8 cellular contexts compared by ENCODE assay signal in genomic region chr12:120012067-120012621, GRCh38. TPM values are rescaled to one million over a fixed set of nuclear protein-coding genes. Genes with fewer than 3 reads are reported as not detected.
DNase-seq lines count a peak whose midpoint lies in the region; ATAC-seq and TF ChIP-seq lines count a peak whose summit lies in the region.

No MANE protein-coding gene starts in this region.

- H3K4me1 ChIP-seq in GM23248 (ENCODE audit: insufficient read depth): no peaks in the 10 kb centered on the region

- peaks cover 98% of the 10 kb centered on the region for H3K4me1 Mint-ChIP-seq in stimulated activated naive CD8-positive, alpha-beta T cell treated with anti-CD3 and anti-CD28 coated beads, Interleukin-15, amount 100 ng/mL, for 72 hours

- no peaks in the 10 kb centered on the region for H3K36me3 ChIP-seq in GM23248 (ENCODE audit: low read depth)

- TF ChIP-seq CTCF in GM13976 (IDR thresholded peaks at IDR 0.05; ENCODE audit: borderline replicate concordance, control extremely low read depth, extremely low read depth, insufficient read depth, missing control alignments): no peak

- 21 to 26% methylated on average over 10 of the region's 10 CpGs for WGBS in GM23248 (ENCODE audit: low coverage in 1 of 2, low lambda C conversion rate in 2 of 2, missing lambda C conversion rate in 2 of 2), 2 experiments

- H3K9me2 ChIP-seq in GM23248 (ENCODE audit: insufficient read depth): no peaks in the 10 kb centered on the region

- H4K20me1 ChIP-seq in GM23248 (ENCODE audit: insufficient read depth): no peaks in the 10 kb centered on the region

- in situ Hi-C loops in GM13976 (cut with MboI; ENCODE audit: low sequenced_read_pairs, unreplicated experiment) (no loop called here), GM23248 (cut with MboI) (no loop called here)

- H3K4me3 ChIP-seq in GM23248: no peak overlapping the region

- no peaks in the 10 kb centered on the region for H3K79me2 ChIP-seq in GM23248 (ENCODE audit: insufficient read depth)

- no peak overlapping the region for H3K9ac ChIP-seq in GM23248

- peak overlapping the region; percentile 100 for H3K27ac Mint-ChIP-seq in stimulated activated naive CD8-positive, alpha-beta T cell treated with anti-CD3 and anti-CD28 coated beads, Interleukin-15, amount 100 ng/mL, for 72 hours

- no peak overlapping the region for H3K27ac ChIP-seq in GM23248

- peak; percentile 86 for DNase-seq in GM13976 (ENCODE audit: low spot score)
- DNase-seq in GM23248: peak; percentile 40
- DNase-seq in LHCN-M2 (ENCODE audit: low read depth): peak; percentile 28
- DNase-seq in activated T-cell treated with anti-CD3 and anti-CD28 coated beads for 1 hour (ENCODE audit: low read depth): peak; percentile 43
- DNase-seq in inferior parietal cortex (ENCODE audit: extremely low spot score): peak; percentile 54
- DNase-seq in stimulated activated naive CD8-positive, alpha-beta T cell treated with anti-CD3 and anti-CD28 coated beads, Interleukin-15, amount 100 ng/mL, for 72 hours: peak; percentile 81 to 91
- DNase-seq in kidney glomerular epithelial cell (lab: John Stamatoyannopoulos, UW): no peak
- DNase-seq in NCI-H1092 treated with DMSO at 0.1 percent for 48 hours (lab: John Stamatoyannopoulos, UW): no peak

- H3K27me3 Mint-ChIP-seq in stimulated activated naive CD8-positive, alpha-beta T cell treated with anti-CD3 and anti-CD28 coated beads, Interleukin-15, amount 100 ng/mL, for 72 hours: no peaks in the 10 kb centered on the region

- no peaks in the 10 kb centered on the region for H3F3A ChIP-seq in GM23248 (ENCODE audit: insufficient read depth)

- H3K9me3 Mint-ChIP-seq in stimulated activated naive CD8-positive, alpha-beta T cell treated with anti-CD3 and anti-CD28 coated beads, Interleukin-15, amount 100 ng/mL, for 72 hours: peaks cover 0 to 9% of the 10 kb centered on the region in 2 donors

- peaks cover 20% of the 10 kb centered on the region; the same call in 1 of the 2 replicates for H3K27me3 ChIP-seq in GM23248 (replicated peaks; ENCODE audit: insufficient read depth)

- no peaks in the 10 kb centered on the region for H3K9me3 ChIP-seq in GM23248 (ENCODE audit: low read depth)

- no peak overlapping the region for H3K4me2 ChIP-seq in GM23248 (ENCODE audit: unreplicated experiment)

- ATAC-seq in stimulated activated naive CD8-positive, alpha-beta T cell treated with anti-CD3 and anti-CD28 coated beads, Interleukin-15, amount 100 ng/mL, for 72 hours: peak; percentile 91

- H3K4me3 Mint-ChIP-seq in stimulated activated naive CD8-positive, alpha-beta T cell treated with anti-CD3 and anti-CD28 coated beads, Interleukin-15, amount 100 ng/mL, for 72 hours: peak overlapping the region; percentile 77 to 82

- H2AFZ ChIP-seq in GM23248: no peak overlapping the region

RNA-seq across cellular contexts. Expression of gene BICDL1, which starts 23.1 kb away (rescaled TPM):
- not detected in 2 replicates for total RNA-seq in GM23248 (2014; rRNA removed; shearing (Covaris generic))
- not detected in 2 replicates for polyA plus RNA-seq in GM23248 (2016; fragmentation: Nextera tagmentation; extraction: Ambion mirVana)
- not detected in 2 replicates for total RNA-seq in LHCN-M2 (2014; rRNA removed)
- polyA plus RNA-seq in LHCN-M2 (2012): 0.04 TPM

Comparison
In these comparisons a context has a peak if more than half of its experiments do, and no peak if none do; other contexts are left out.
1. DNase-seq: peak in GM13976 (single experiment), GM23248 (single experiment), LHCN-M2 (single experiment), activated T-cell treated with anti-CD3 and anti-CD28 coated beads for 1 hour (single experiment), inferior parietal cortex (single experiment) and stimulated activated naive CD8-positive, alpha-beta T cell treated with anti-CD3 and anti-CD28 coated beads, Interleukin-15, amount 100 ng/mL, for 72 hours (2 of 2); none in kidney glomerular epithelial cell (single experiment) and NCI-H1092 treated with DMSO at 0.1 percent for 48 hours (single experiment).